ENCODE assay signal across 7 cellular contexts in genomic region chr18:55589625-55590291, GRCh38. TPM values are rescaled to one million over a fixed set of nuclear protein-coding genes. Genes with fewer than 3 reads are reported as not detected.
A peak's percentile ranks its signal among the peaks of the same experiment; 100 is the strongest.
DNase-seq lines count a peak whose midpoint lies in the region; ATAC-seq and TF ChIP-seq lines count a peak whose summit lies in the region.

No MANE protein-coding gene starts in this region.

- no peaks in the 10 kb centered on the region for H3K27me3 ChIP-seq in smooth muscle cell (ENCODE audit: low read depth)

- peaks cover 39% of the 10 kb centered on the region for H3K79me2 ChIP-seq in smooth muscle cell (ENCODE audit: low read depth)

- peak overlapping the region; percentile 71 for H3K27ac ChIP-seq in smooth muscle cell (ENCODE audit: low read depth)

- H3K4me3 ChIP-seq in WI38 (ENCODE audit: low read depth, low read length) (peak overlapping the region; percentile 79), smooth muscle cell (peak overlapping the region; percentile 86)

- H3K9me3 ChIP-seq in smooth muscle cell (replicated peaks; ENCODE audit: low read depth), result no peaks in the 10 kb centered on the region

- peak; percentile 73 for ATAC-seq in GM18520 (IDR thresholded peaks at IDR 0.05; ENCODE audit: unreplicated experiment)
- peak; percentile 79 for ATAC-seq in HG03066 (IDR thresholded peaks at IDR 0.05; ENCODE audit: low read depth, unreplicated experiment)

- peak overlapping the region; percentile 79 for H3K9ac ChIP-seq in smooth muscle cell (ENCODE audit: low read depth)

- peaks cover 4% of the 10 kb centered on the region for H3F3A ChIP-seq in smooth muscle cell (ENCODE audit: low read depth)

- peak overlapping the region; percentile 95 for H3K4me2 ChIP-seq in smooth muscle cell

- H4K20me1 ChIP-seq in smooth muscle cell (ENCODE audit: low read depth), result no peaks in the 10 kb centered on the region

- 6% methylated on average over 36 of the region's 37 CpGs for WGBS in smooth muscle cell (ENCODE audit: low lambda C conversion rate)

- no peaks in the 10 kb centered on the region for H3K36me3 ChIP-seq in smooth muscle cell (ENCODE audit: low read depth)

- no peak for TF ChIP-seq CTCF in WI38 (IDR thresholded peaks at IDR 0.05; ENCODE audit: low read depth, low read length)
- TF ChIP-seq CTCF in smooth muscle cell (IDR thresholded peaks at IDR 0.05; ENCODE audit: borderline replicate concordance, insufficient read depth, poor library complexity, severe bottlenecking), result no peak

- peak overlapping the region; percentile 86 for H2AFZ ChIP-seq in smooth muscle cell (ENCODE audit: low read depth)

- DNase-seq in NCI-H2171 treated with DMSO at 0.1 percent for 48 hours (lab: John Stamatoyannopoulos, UW) (peak; percentile 96), cerebellar cortex (ENCODE audit: low spot score) (peak; percentile 92), iris pigment epithelial cell (ENCODE audit: low read depth) (peak; percentile 96), smooth muscle cell (lab: John Stamatoyannopoulos, UW; ENCODE audit: unreplicated experiment) (peak; percentile 86)

- peaks cover 14% of the 10 kb centered on the region for H3K4me1 ChIP-seq in smooth muscle cell (ENCODE audit: low read depth)

RNA-seq across cellular contexts. Expression of gene TCF4, which starts 1.8 kb away (rescaled TPM):
- 120 and 141 TPM in 2 replicates for total RNA-seq in smooth muscle cell
- 105 and 154 TPM in 2 replicates for polyA plus RNA-seq in smooth muscle cell

Comparison
In these comparisons a context has a peak if more than half of its experiments do, and no peak if none do; other contexts are left out.
1. Peak in every context shown above with its lines: DNase-seq, ATAC-seq, H3K4me3 ChIP-seq and H3K27ac ChIP-seq.